26 cellular contexts compared by ENCODE assay signal in the genomic region with DNA sequence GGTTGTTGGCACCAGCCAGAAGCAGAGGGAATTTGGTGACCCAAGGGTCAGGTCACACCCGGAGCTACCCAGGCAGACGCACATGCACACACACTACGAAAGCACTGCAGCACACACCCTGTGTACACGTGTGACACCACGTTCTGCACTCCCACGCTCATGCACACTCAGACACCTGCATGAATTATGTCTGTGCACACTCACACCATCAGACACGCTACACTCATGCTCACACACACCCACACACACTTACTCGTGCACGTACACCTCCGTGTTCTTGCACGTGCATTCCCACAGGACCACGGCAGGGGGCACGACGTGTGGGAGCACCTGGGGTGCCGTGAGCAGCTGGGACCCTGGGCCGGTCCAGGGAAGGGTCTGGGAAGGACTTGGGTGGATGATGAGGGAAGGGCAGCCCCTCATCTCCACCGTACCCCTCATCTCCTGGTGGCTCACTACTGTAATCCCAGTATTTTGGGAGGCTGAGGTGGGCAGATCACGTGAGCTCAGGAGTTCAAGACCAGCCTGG. TPM values are rescaled to one million over a fixed set of nuclear protein-coding genes. Genes with fewer than 3 reads are reported as not detected.
"Had no signal": no experiment of that assay in that cellular context is flagged by ENCODE, and none has a peak within 500 bp of the region (broad histone marks: within the 10 kb centered on the region; RNA-seq: fewer than 3 reads in every experiment).

No MANE protein-coding gene starts in this region.

- H3K36me3 Mint-ChIP-seq: memory B cell; mesothelial cell of epicardium; natural killer cell; stimulated activated memory B cell treated with anti-CD40 and anti-IgM and Interleukin-4, amounts not matched to agents 10 μg/mL and 1 μg/mL and 100 μg/mL, for 72 hours had no signal

- H3K4me1 ChIP-seq: lower lobe of right lung, transverse colon had no signal

- H3K27me3 ChIP-seq: ovary, transverse colon had no signal

- H3K27ac ChIP-seq: heart left ventricle, lower lobe of right lung, ovary, transverse colon had no signal

- H3K4me3 ChIP-seq: heart left ventricle, lower lobe of right lung, ovary, transverse colon had no signal

- DNase-seq: effector memory CD4-positive, alpha-beta T cell; hippocampal formation; kidney glomerular epithelial cell; lower lobe of right lung; natural killer cell; nucleus accumbens; ovary; right cardiac atrium; stimulated activated CD4-positive, alpha-beta T cell treated with anti-CD3 and anti-CD28 coated beads, Interleukin-15, amount 100 ng/mL, for 24 hours; stimulated activated CD4-positive, alpha-beta T cell treated with anti-CD3 and anti-CD28 coated beads, Interleukin-1b, Interleukin-23, amount 100 ng/mL, for 48 hours; stimulated activated CD4-positive, alpha-beta T cell treated with anti-CD3 and anti-CD28 coated beads, Interleukin-4, amount 100 ng/mL, for 24 hours; transverse colon had no signal

- H3K27ac Mint-ChIP-seq: memory B cell; mesothelial cell of epicardium; natural killer cell; progenitor cell of endocrine pancreas; stimulated activated memory B cell treated with anti-CD40 and anti-IgM and Interleukin-4, amounts not matched to agents 10 μg/mL and 1 μg/mL and 100 μg/mL, for 72 hours; stimulated activated naive CD8-positive, alpha-beta T cell treated with anti-CD3 and anti-CD28 coated beads, Interleukin-15, Interleukin-2, amounts not matched to agents 100 ng/mL and 50 ng/mL, for 24 hours had no signal

- H3K36me3 ChIP-seq: heart left ventricle, lower lobe of right lung, ovary, transverse colon had no signal

- ATAC-seq: esophagus mucosa; heart left ventricle; left lobe of liver; lower lobe of right lung; natural killer cell; right cardiac atrium; stimulated activated memory B cell treated with anti-CD40 and anti-IgM and Interleukin-4, amounts not matched to agents 10 μg/mL and 1 μg/mL and 100 μg/mL, for 72 hours had no signal

- FAIRE-seq: endometrium, frontal cortex, urothelium cell line had no signal

- H3K4me3 Mint-ChIP-seq: memory B cell; mesothelial cell of epicardium; natural killer cell; neural crest cell; stimulated activated memory B cell treated with anti-CD40 and anti-IgM and Interleukin-4, amounts not matched to agents 10 μg/mL and 1 μg/mL and 100 μg/mL, for 72 hours; stimulated activated naive CD8-positive, alpha-beta T cell treated with anti-CD3 and anti-CD28 coated beads, Interleukin-15, Interleukin-2, amounts not matched to agents 100 ng/mL and 50 ng/mL, for 24 hours had no signal

- H3K4me1 Mint-ChIP-seq: memory B cell; natural killer cell; neural crest cell; stimulated activated memory B cell treated with anti-CD40 and anti-IgM and Interleukin-4, amounts not matched to agents 10 μg/mL and 1 μg/mL and 100 μg/mL, for 72 hours had no signal

- H3K9me3 Mint-ChIP-seq: memory B cell; natural killer cell; neural crest cell; stimulated activated naive CD8-positive, alpha-beta T cell treated with anti-CD3 and anti-CD28 coated beads, Interleukin-15, Interleukin-2, amounts not matched to agents 100 ng/mL and 50 ng/mL, for 24 hours had no signal

- H3K9me3 ChIP-seq: heart left ventricle, lower lobe of right lung, ovary, transverse colon had no signal

RNA-seq across cellular contexts. Expression of a gene that starts 20.8 kb away (rescaled TPM):
- total RNA-seq: frontal cortex, lower lobe of right lung, mucosa of gallbladder, myocyte, natural killer cell, right cardiac atrium had no signal
